In genomic region chr4:46886711-46887110, GRCh38 we compare ENCODE assay signal across 11 cellular contexts. TPM values are rescaled to one million over a fixed set of nuclear protein-coding genes. Genes with fewer than 3 reads are reported as not detected.
DNase-seq lines count a peak whose midpoint lies in the region; ATAC-seq and TF ChIP-seq lines count a peak whose summit lies in the region.
"Had no signal": no experiment of that assay in that cellular context is flagged by ENCODE, and none has a peak within 500 bp of the region (broad histone marks: within the 10 kb centered on the region; RNA-seq: fewer than 3 reads in every experiment).

No MANE protein-coding gene starts in this region.

- no peak overlapping the region for H3K4me3 ChIP-seq in heart right ventricle
- no peak overlapping the region for H3K4me3 ChIP-seq in Panc1 (ENCODE audit: low read depth in 2 of 2, low read length in 2 of 2)
- no peak overlapping the region for H3K4me3 ChIP-seq in suprapubic skin
- H3K4me3 ChIP-seq: BLaER1 treated with 17β-estradiol and CSF1 and Interleukin-3, amounts not matched to agents 10 nM and 100 nM had no signal

- TF ChIP-seq CTCF in heart right ventricle (IDR thresholded peaks at IDR 0.05) (peak in 6 of 9 donors; percentile 11 to 41 (median 32)), Panc1 (IDR thresholded peaks at IDR 0.05) (peak; percentile 45; the same call in 1 of the 2 replicates), type B pancreatic cell (conservative IDR thresholded peaks at IDR 0.05) (peak; percentile 68), suprapubic skin (IDR thresholded peaks at IDR 0.05) (no peak)

- in situ Hi-C loops in Panc1 (cut with HindIII; ENCODE audit: low pct_unique_long_range_greater_than_20kb, low sequenced_read_pairs), result no loop called here

- H3K36me3 ChIP-seq in heart right ventricle (no peaks in the 10 kb centered on the region), Panc1 (ENCODE audit: control insufficient read depth, insufficient read depth, low read length) (no peaks in the 10 kb centered on the region), suprapubic skin (no peaks in the 10 kb centered on the region)
- H3K36me3 ChIP-seq: BLaER1 treated with 17β-estradiol and CSF1 and Interleukin-3, amounts not matched to agents 10 nM and 100 nM had no signal

- no peaks in the 10 kb centered on the region for H3K4me1 ChIP-seq in heart right ventricle
- no peaks in the 10 kb centered on the region for H3K4me1 ChIP-seq in Panc1 (ENCODE audit: control insufficient read depth, insufficient read depth, low read length)
- H3K4me1 ChIP-seq in suprapubic skin, result no peaks in the 10 kb centered on the region

- no peak for TF ChIP-seq EP300 in suprapubic skin (IDR thresholded peaks at IDR 0.05)

- 18 to 32% methylated on average over 2 of the region's 2 CpGs for WGBS in heart right ventricle, 2 donors
- WGBS in suprapubic skin, result 36% methylated on average over 2 of the region's 2 CpGs

- H3K27ac ChIP-seq in heart right ventricle, result no peak overlapping the region
- H3K27ac ChIP-seq in Panc1 (ENCODE audit: low read length), result no peak overlapping the region
- no peak overlapping the region for H3K27ac ChIP-seq in suprapubic skin
- H3K27ac ChIP-seq: BLaER1 treated with 17β-estradiol and CSF1 and Interleukin-3, amounts not matched to agents 10 nM and 100 nM had no signal

- BruUV-seq in Panc1 (replicated peaks; lab: Mats Ljungman, UMichigan), result no TSS peak

- H3K27me3 ChIP-seq in heart right ventricle (peaks cover 0 to 1% (median 0%) of the 10 kb centered on the region in 7 donors), Panc1 (ENCODE audit: control insufficient read depth, insufficient read depth, low read length) (no peaks in the 10 kb centered on the region), suprapubic skin (no peaks in the 10 kb centered on the region)
- H3K27me3 ChIP-seq: BLaER1 treated with 17β-estradiol and CSF1 and Interleukin-3, amounts not matched to agents 10 nM and 100 nM had no signal

- H3K27ac Mint-ChIP-seq in type B pancreatic cell, result no peak overlapping the region

- CTCF ChIA-PET in Panc1 (lab: Charles Lee), result interaction anchor here (0.5 kb wide), 1 partner anchor 796 kb away, joined by 14 read pairs; no protein-coding TSS in a partner anchor

- H3K4me1 Mint-ChIP-seq in type B pancreatic cell (ENCODE audit: unreplicated experiment), result no peaks in the 10 kb centered on the region

- POLR2A ChIA-PET in Panc1 (lab: Charles Lee), result no interaction called here

- ATAC-seq in heart right ventricle, result no peak
- no peak for ATAC-seq in left cardiac atrium
- no peak for ATAC-seq in Panc1
- no peak for ATAC-seq in HG02870 (IDR thresholded peaks at IDR 0.05; ENCODE audit: unreplicated experiment)

- no peak overlapping the region for H3K4me3 Mint-ChIP-seq in type B pancreatic cell

- H3K27me3 Mint-ChIP-seq in type B pancreatic cell, result peaks cover 7% of the 10 kb centered on the region

- no peaks in the 10 kb centered on the region for H3K36me3 Mint-ChIP-seq in type B pancreatic cell

- H3K9me3 ChIP-seq in heart right ventricle (no peaks in the 10 kb centered on the region), Panc1 (ENCODE audit: control insufficient read depth, insufficient read depth, low read depth, low read length) (no peaks in the 10 kb centered on the region), suprapubic skin (no peaks in the 10 kb centered on the region)
- H3K9me3 ChIP-seq: BLaER1 treated with 17β-estradiol and CSF1 and Interleukin-3, amounts not matched to agents 10 nM and 100 nM had no signal

- no peak for TF ChIP-seq POLR2A in suprapubic skin (IDR thresholded peaks at IDR 0.05)

- peaks cover 3% of the 10 kb centered on the region for H3K9me3 Mint-ChIP-seq in type B pancreatic cell

- intact Hi-C loops in heart right ventricle (cut with DNase I), result no loop called here
- intact Hi-C loops in left cardiac atrium (cut with DNase I), result no loop called here
- intact Hi-C loops in Panc1 (cut with micrococcal nuclease; ENCODE audit: unreplicated experiment), result no loop called here

- DNase-seq in heart right ventricle (no peak), left cardiac atrium (no peak), Panc1 (ENCODE audit: low read depth, low spot score) (no peak), fibroblast of peridontal ligament (ENCODE audit: extremely low read depth) (peak; percentile 17), type B pancreatic cell (ENCODE audit: extremely low spot score, unreplicated experiment) (no peak), NCI-H128 (lab: John Stamatoyannopoulos, UW; ENCODE audit: unreplicated experiment) (no peak), suprapubic skin (ENCODE audit: low spot score in 2 of 2) (no peak)
- DNase-seq: cortex of kidney had no signal

RNA-seq across cellular contexts. Expression of gene COX7B2, which starts 22.3 kb away (rescaled TPM):
- total RNA-seq in heart right ventricle (not detected), left cardiac atrium (not detected), Panc1 (2021; ENCODE audit: unreplicated experiment) (not detected), type B pancreatic cell (ENCODE audit: low replicate concordance) (not detected in 2 replicates), suprapubic skin (not detected)
- polyA plus RNA-seq in heart right ventricle, result not detected
- not detected for polyA plus RNA-seq in Panc1 (2012; ENCODE audit: insufficient read length)
- total RNA-seq: activated CD8-positive, alpha-beta memory T cell treated with anti-CD3 and anti-CD28 coated beads for 36 hours had no signal

Comparison
In these comparisons a context has a peak if more than half of its experiments do, and no peak if none do; other contexts are left out.
1. CTCF ChIP-seq: peak in heart right ventricle (6 of 9), Panc1 (single experiment) and type B pancreatic cell (single experiment); none in suprapubic skin (0 of 2).